21 cellular contexts compared by ENCODE assay signal in genomic region chr1:89670711-89671110, GRCh38. TPM values are rescaled to one million over a fixed set of nuclear protein-coding genes. Genes with fewer than 3 reads are reported as not detected.
DNase-seq lines count a peak whose midpoint lies in the region; ATAC-seq and FAIRE-seq lines count a peak whose summit lies in the region.
"Had no signal": no experiment of that assay in that cellular context is flagged by ENCODE, and none has a peak within 500 bp of the region (broad histone marks: within the 10 kb centered on the region; RNA-seq: fewer than 3 reads in every experiment).

No MANE protein-coding gene starts in this region.

- peak overlapping the region; percentile 68 for H3K4me2 ChIP-seq in GM23248 (ENCODE audit: unreplicated experiment)

- H3K27me3 ChIP-seq in GM23248 (replicated peaks; ENCODE audit: insufficient read depth) = no peaks in the 10 kb centered on the region
- H3K27me3 ChIP-seq: vagina had no signal

- no peak for FAIRE-seq in frontal cortex (lab: Jason Lieb, UNC)
- FAIRE-seq: endothelial cell of umbilical vein had no signal

- H3K36me3 Mint-ChIP-seq in activated CD4-positive, alpha-beta T cell treated with anti-CD3 and anti-CD28 coated beads, Interleukin-2, amount 10 ng/mL, durations not matched to agents 24 days and 14 days (ENCODE audit: low read depth) = peaks cover 55% of the 10 kb centered on the region
- peaks cover 79% of the 10 kb centered on the region for H3K36me3 Mint-ChIP-seq in activated CD4-positive, alpha-beta T cell treated with anti-CD3 and anti-CD28 coated beads, Interleukin-2, amount 10 ng/mL, durations not matched to agents 7 days and 5 days (ENCODE audit: low read depth)
- H3K36me3 Mint-ChIP-seq in activated T-helper 1 cell treated with anti-CD3 and anti-CD28 coated beads, Interleukin-12 subunit alpha, Interleukin-12 subunit beta, Interleukin-2, Interleukin-4 antibody, amounts not matched to agents 30 ng/mL and 10 ng/mL and 1 ng/mL, durations not matched to agents 14 hours and 24 hours and 36 hours (ENCODE audit: low read depth) = peaks cover 45% of the 10 kb centered on the region
- H3K36me3 Mint-ChIP-seq in naive thymus-derived CD8-positive, alpha-beta T cell = peaks cover 4 to 29% (median 6%) of the 10 kb centered on the region in 3 donors

- POLR2A ChIA-PET in activated CD4-positive, alpha-beta T cell treated with anti-CD3 and anti-CD28 coated beads, Interleukin-2, amount 10 ng/mL, durations not matched to agents 7 days and 5 days (lab: Charles Lee) = no interaction called here
- POLR2A ChIA-PET in naive thymus-derived CD8-positive, alpha-beta T cell (lab: Charles Lee) = interaction anchor here (0.8 kb wide), 1 partner anchor 11 kb away, joined by 3 read pairs; no protein-coding TSS in a partner anchor

- H3K4me3 Mint-ChIP-seq in activated CD4-positive, alpha-beta T cell treated with anti-CD3 and anti-CD28 coated beads, Interleukin-2, amount 10 ng/mL, durations not matched to agents 24 days and 14 days = peak overlapping the region; percentile 7
- H3K4me3 Mint-ChIP-seq in activated CD4-positive, alpha-beta T cell treated with anti-CD3 and anti-CD28 coated beads, Interleukin-2, amount 10 ng/mL, durations not matched to agents 7 days and 5 days = no peak overlapping the region
- no peak overlapping the region for H3K4me3 Mint-ChIP-seq in activated T-helper 1 cell treated with anti-CD3 and anti-CD28 coated beads, Interleukin-12 subunit alpha, Interleukin-12 subunit beta, Interleukin-2, Interleukin-4 antibody, amounts not matched to agents 30 ng/mL and 10 ng/mL and 1 ng/mL, durations not matched to agents 14 hours and 24 hours and 36 hours
- H3K4me3 Mint-ChIP-seq in naive thymus-derived CD8-positive, alpha-beta T cell = peak overlapping the region in 7 of 10 donors; percentile 9 to 52 (median 30)

- intact Hi-C loops in activated CD4-positive, alpha-beta T cell treated with anti-CD3 and anti-CD28 coated beads, Interleukin-2, amount 10 ng/mL, durations not matched to agents 24 days and 14 days (cut with micrococcal nuclease) = loop anchor here (5.0 kb wide), 2 partner anchors 33 to 47 kb away; no protein-coding TSS in a partner anchor
- intact Hi-C loops in activated T-helper 1 cell treated with anti-CD3 and anti-CD28 coated beads, Interleukin-12 subunit alpha, Interleukin-12 subunit beta, Interleukin-2, Interleukin-4 antibody, amounts not matched to agents 30 ng/mL and 10 ng/mL and 1 ng/mL, durations not matched to agents 14 hours and 24 hours and 36 hours (cut with micrococcal nuclease) = loop anchor here (1.0 to 2.0 kb wide), 3 partner anchors 12 to 49 kb away; no protein-coding TSS in a partner anchor

- H3K27ac ChIP-seq in GM23248 = peak overlapping the region; percentile 29; the same call in 1 of the 2 replicates
- H3K27ac ChIP-seq: vagina had no signal

- H3K79me2 ChIP-seq in GM23248 (ENCODE audit: insufficient read depth) = peaks cover 89% of the 10 kb centered on the region

- no peaks in the 10 kb centered on the region for H3K36me3 ChIP-seq in GM23248 (ENCODE audit: low read depth)
- H3K36me3 ChIP-seq: vagina had no signal

- no peaks in the 10 kb centered on the region for H3K27me3 Mint-ChIP-seq in activated CD4-positive, alpha-beta T cell treated with anti-CD3 and anti-CD28 coated beads, Interleukin-2, amount 10 ng/mL, durations not matched to agents 24 days and 14 days
- no peaks in the 10 kb centered on the region for H3K27me3 Mint-ChIP-seq in activated CD4-positive, alpha-beta T cell treated with anti-CD3 and anti-CD28 coated beads, Interleukin-2, amount 10 ng/mL, durations not matched to agents 7 days and 5 days
- no peaks in the 10 kb centered on the region for H3K27me3 Mint-ChIP-seq in activated T-helper 1 cell treated with anti-CD3 and anti-CD28 coated beads, Interleukin-12 subunit alpha, Interleukin-12 subunit beta, Interleukin-2, Interleukin-4 antibody, amounts not matched to agents 30 ng/mL and 10 ng/mL and 1 ng/mL, durations not matched to agents 14 hours and 24 hours and 36 hours (ENCODE audit: insufficient read depth)
- H3K27me3 Mint-ChIP-seq in naive thymus-derived CD8-positive, alpha-beta T cell = no peaks in the 10 kb centered on the region

- peaks cover 22% of the 10 kb centered on the region for H3K4me1 ChIP-seq in GM23248 (ENCODE audit: insufficient read depth)
- H3K4me1 ChIP-seq: Caco-2 had no signal

- no peak overlapping the region for H2AFZ ChIP-seq in GM23248

- peaks cover 6% of the 10 kb centered on the region for H3K9me3 Mint-ChIP-seq in activated CD4-positive, alpha-beta T cell treated with anti-CD3 and anti-CD28 coated beads, Interleukin-2, amount 10 ng/mL, durations not matched to agents 24 days and 14 days
- H3K9me3 Mint-ChIP-seq in activated CD4-positive, alpha-beta T cell treated with anti-CD3 and anti-CD28 coated beads, Interleukin-2, amount 10 ng/mL, durations not matched to agents 7 days and 5 days = peaks cover 2% of the 10 kb centered on the region
- no peaks in the 10 kb centered on the region for H3K9me3 Mint-ChIP-seq in activated T-helper 1 cell treated with anti-CD3 and anti-CD28 coated beads, Interleukin-12 subunit alpha, Interleukin-12 subunit beta, Interleukin-2, Interleukin-4 antibody, amounts not matched to agents 30 ng/mL and 10 ng/mL and 1 ng/mL, durations not matched to agents 14 hours and 24 hours and 36 hours
- H3K9me3 Mint-ChIP-seq in naive thymus-derived CD8-positive, alpha-beta T cell = peaks cover 0 to 2% (median 0%) of the 10 kb centered on the region in 9 donors

- H3K9me2 ChIP-seq in GM23248 (ENCODE audit: insufficient read depth) = no peaks in the 10 kb centered on the region

- no peak for ATAC-seq in naive thymus-derived CD8-positive, alpha-beta T cell

- peak overlapping the region; percentile 49; the same call in 1 of the 2 replicates for H3K4me3 ChIP-seq in GM23248
- H3K4me3 ChIP-seq: vagina had no signal

- in situ Hi-C loops in GM23248 (cut with MboI) = no loop called here

- DNase-seq in activated CD4-positive, alpha-beta T cell treated with anti-CD3 and anti-CD28 coated beads, Interleukin-2, amount 10 ng/mL, durations not matched to agents 24 days and 14 days = no peak
- no peak for DNase-seq in activated CD4-positive, alpha-beta T cell treated with anti-CD3 and anti-CD28 coated beads, Interleukin-2, amount 10 ng/mL, durations not matched to agents 7 days and 5 days
- DNase-seq in GM23248 (no peak), frontal cortex (ENCODE audit: low spot score in 2 of 2) (no peak), islet precursor cell (no peak), T-helper 9 cell (no peak)
- DNase-seq in activated T-helper 1 cell treated with anti-CD3 and anti-CD28 coated beads, Interleukin-12 subunit alpha, Interleukin-12 subunit beta, Interleukin-2, Interleukin-4 antibody, amounts not matched to agents 30 ng/mL and 10 ng/mL and 1 ng/mL, durations not matched to agents 14 hours and 24 hours and 36 hours (ENCODE audit: low spot score) = no peak
- DNase-seq in naive thymus-derived CD8-positive, alpha-beta T cell = no peak
- DNase-seq: ACHN; activated CD4-positive, CD25-positive, alpha-beta regulatory T cell treated with anti-CD3 and anti-CD28 coated beads, Interleukin-2, amount 50 U/mL, for 72 hours; activated T-cell treated with anti-CD3 and anti-CD28 coated beads for 4 hours; aorta; Caco-2; foreskin melanocyte; NCI-H187; NCI-H446 treated with DMSO at 0.1 percent for 48 hours; right cardiac atrium; Right ventricle myocardium superior; stimulated activated CD4-positive, alpha-beta T cell treated with anti-CD3 and anti-CD28 coated beads, Interleukin-15, amount 100 ng/mL, for 24 hours had no signal

- no peaks in the 10 kb centered on the region for H4K20me1 ChIP-seq in GM23248 (ENCODE audit: insufficient read depth)

- H3K4me1 Mint-ChIP-seq in activated CD4-positive, alpha-beta T cell treated with anti-CD3 and anti-CD28 coated beads, Interleukin-2, amount 10 ng/mL, durations not matched to agents 24 days and 14 days = peaks cover 77% of the 10 kb centered on the region
- H3K4me1 Mint-ChIP-seq in activated CD4-positive, alpha-beta T cell treated with anti-CD3 and anti-CD28 coated beads, Interleukin-2, amount 10 ng/mL, durations not matched to agents 7 days and 5 days = peaks cover 94% of the 10 kb centered on the region
- H3K4me1 Mint-ChIP-seq in activated T-helper 1 cell treated with anti-CD3 and anti-CD28 coated beads, Interleukin-12 subunit alpha, Interleukin-12 subunit beta, Interleukin-2, Interleukin-4 antibody, amounts not matched to agents 30 ng/mL and 10 ng/mL and 1 ng/mL, durations not matched to agents 14 hours and 24 hours and 36 hours (ENCODE audit: low read depth) = peaks cover 90% of the 10 kb centered on the region
- H3K4me1 Mint-ChIP-seq in naive thymus-derived CD8-positive, alpha-beta T cell = peaks cover 55 to 97% (median 92%) of the 10 kb centered on the region in 4 donors

- no peak overlapping the region for H3K9ac ChIP-seq in GM23248

- CTCF ChIA-PET in activated CD4-positive, alpha-beta T cell treated with anti-CD3 and anti-CD28 coated beads, Interleukin-2, amount 10 ng/mL, durations not matched to agents 7 days and 5 days (lab: Charles Lee) = interaction anchor here (0.6 to 3.8 kb wide), 6 partner anchors 11 to 293 kb away, joined by 3 to 21 read pairs (median 4); no protein-coding TSS in a partner anchor

- peaks cover 14% of the 10 kb centered on the region for H3F3A ChIP-seq in GM23248 (ENCODE audit: insufficient read depth)

- H3K9me3 ChIP-seq in GM23248 (ENCODE audit: low read depth) = no peaks in the 10 kb centered on the region
- H3K9me3 ChIP-seq: Caco-2, vagina had no signal

- H3K27ac Mint-ChIP-seq in activated CD4-positive, alpha-beta T cell treated with anti-CD3 and anti-CD28 coated beads, Interleukin-2, amount 10 ng/mL, durations not matched to agents 24 days and 14 days = peak overlapping the region; percentile 39
- no peak overlapping the region for H3K27ac Mint-ChIP-seq in activated CD4-positive, alpha-beta T cell treated with anti-CD3 and anti-CD28 coated beads, Interleukin-2, amount 10 ng/mL, durations not matched to agents 7 days and 5 days
- peak overlapping the region; percentile 30 for H3K27ac Mint-ChIP-seq in activated T-helper 1 cell treated with anti-CD3 and anti-CD28 coated beads, Interleukin-12 subunit alpha, Interleukin-12 subunit beta, Interleukin-2, Interleukin-4 antibody, amounts not matched to agents 30 ng/mL and 10 ng/mL and 1 ng/mL, durations not matched to agents 14 hours and 24 hours and 36 hours
- peak overlapping the region in 8 of 10 donors; percentile 12 to 79 (median 71) for H3K27ac Mint-ChIP-seq in naive thymus-derived CD8-positive, alpha-beta T cell

RNA-seq across cellular contexts. Expression of gene LRRC8C, which starts 37.8 kb away (rescaled TPM):
- 73.1 and 74.0 TPM in 2 replicates for total RNA-seq in activated CD4-positive, alpha-beta T cell treated with anti-CD3 and anti-CD28 coated beads, Interleukin-2, amount 10 ng/mL, durations not matched to agents 24 days and 14 days
- 10 to 100 TPM; 45.0 to 55.2 TPM for total RNA-seq in activated CD4-positive, alpha-beta T cell treated with anti-CD3 and anti-CD28 coated beads, Interleukin-2, amount 10 ng/mL, durations not matched to agents 7 days and 5 days
- total RNA-seq in GM23248 (2014; rRNA removed; shearing (Covaris generic)) = 5.7 and 7.3 TPM in 2 replicates
- polyA plus RNA-seq in GM23248 (2016; fragmentation: Nextera tagmentation; extraction: Ambion mirVana) = 3.5 and 3.6 TPM in 2 replicates
- 64.3 and 66.1 TPM in 2 replicates for total RNA-seq in activated T-helper 1 cell treated with anti-CD3 and anti-CD28 coated beads, Interleukin-12 subunit alpha, Interleukin-12 subunit beta, Interleukin-2, Interleukin-4 antibody, amounts not matched to agents 30 ng/mL and 10 ng/mL and 1 ng/mL, durations not matched to agents 14 hours and 24 hours and 36 hours
- total RNA-seq in naive thymus-derived CD8-positive, alpha-beta T cell = 10 to 100 TPM; 52.2 to 53.3 TPM
- 10 to 100 TPM; 10.0 to 19.2 (median 14.2) TPM for polyA plus RNA-seq in naive thymus-derived CD8-positive, alpha-beta T cell
- 6.9 TPM for total RNA-seq in frontal cortex

Comparison
In these comparisons a context has a peak if more than half of its experiments do, and no peak if none do; other contexts are left out.
1. H3K4me3 Mint-ChIP-seq: peak in activated CD4-positive, alpha-beta T cell treated with anti-CD3 and anti-CD28 coated beads, Interleukin-2, amount 10 ng/mL, durations not matched to agents 24 days and 14 days (single experiment) and naive thymus-derived CD8-positive, alpha-beta T cell (7 of 10); none in activated CD4-positive, alpha-beta T cell treated with anti-CD3 and anti-CD28 coated beads, Interleukin-2, amount 10 ng/mL, durations not matched to agents 7 days and 5 days (single experiment) and activated T-helper 1 cell treated with anti-CD3 and anti-CD28 coated beads, Interleukin-12 subunit alpha, Interleukin-12 subunit beta, Interleukin-2, Interleukin-4 antibody, amounts not matched to agents 30 ng/mL and 10 ng/mL and 1 ng/mL, durations not matched to agents 14 hours and 24 hours and 36 hours (single experiment).